In genomic region chr3:20038679-20039078, GRCh38 we compare ENCODE assay signal across 11 cellular contexts. TPM values are rescaled to one million over a fixed set of nuclear protein-coding genes. Genes with fewer than 3 reads are reported as not detected.
DNase-seq lines count a peak whose midpoint lies in the region; ATAC-seq and TF ChIP-seq lines count a peak whose summit lies in the region.
"Had no signal": no experiment of that assay in that cellular context is flagged by ENCODE, and none has a peak within 500 bp of the region (broad histone marks: within the 10 kb centered on the region; RNA-seq: fewer than 3 reads in every experiment).

No MANE protein-coding gene starts in this region.

- H3K9me3 Mint-ChIP-seq in activated CD4-positive, alpha-beta T cell treated with anti-CD3 and anti-CD28 coated beads, Interleukin-2, amount 10 ng/mL, durations not matched to agents 7 days and 5 days = no peaks in the 10 kb centered on the region
- H3K9me3 Mint-ChIP-seq in activated naive CD8-positive, alpha-beta T cell (ENCODE audit: low read depth) = no peaks in the 10 kb centered on the region

- peak overlapping the region; percentile 70 to 71 for H3K9ac ChIP-seq in liver (ENCODE audit: low read depth in 1 of 2, low read length in 2 of 2)

- peak overlapping the region in 2 of 3 donors; percentile 83 to 98 for H3K4me3 ChIP-seq in liver (ENCODE audit: low read depth in 1 of 3, low read length in 3 of 3)

- no peak for TF ChIP-seq RAD21 in liver (IDR thresholded peaks at IDR 0.05)

- H3K4me1 Mint-ChIP-seq in activated CD4-positive, alpha-beta T cell treated with anti-CD3 and anti-CD28 coated beads, Interleukin-2, amount 10 ng/mL, durations not matched to agents 7 days and 5 days = peaks cover 38% of the 10 kb centered on the region
- H3K4me1 Mint-ChIP-seq in activated naive CD8-positive, alpha-beta T cell (ENCODE audit: low read depth) = peaks cover 45% of the 10 kb centered on the region

- H3K36me3 Mint-ChIP-seq in activated CD4-positive, alpha-beta T cell treated with anti-CD3 and anti-CD28 coated beads, Interleukin-2, amount 10 ng/mL, durations not matched to agents 7 days and 5 days (ENCODE audit: low read depth) = peaks cover 13% of the 10 kb centered on the region
- H3K36me3 Mint-ChIP-seq in activated naive CD8-positive, alpha-beta T cell = no peaks in the 10 kb centered on the region

- peak overlapping the region; percentile 89 for H3K4me3 Mint-ChIP-seq in activated CD4-positive, alpha-beta T cell treated with anti-CD3 and anti-CD28 coated beads, Interleukin-2, amount 10 ng/mL, durations not matched to agents 7 days and 5 days
- peak overlapping the region; percentile 90 for H3K4me3 Mint-ChIP-seq in activated naive CD8-positive, alpha-beta T cell

- H3K4me1 ChIP-seq in liver (ENCODE audit: control insufficient read depth in 4 of 4, insufficient read depth in 4 of 4, low read length in 3 of 4) = peaks cover 6 to 42% (median 33%) of the 10 kb centered on the region in 4 donors

- CTCF ChIA-PET in activated CD4-positive, alpha-beta T cell treated with anti-CD3 and anti-CD28 coated beads, Interleukin-2, amount 10 ng/mL, durations not matched to agents 7 days and 5 days (lab: Charles Lee) = interaction anchor here (0.7 kb wide), 1 partner anchor 149 kb away, joined by 3 read pairs; no protein-coding TSS in a partner anchor

- no peak for TF ChIP-seq CTCF in liver (IDR thresholded peaks at IDR 0.05; ENCODE audit: low read depth, low read length, missing input control)

- no peaks in the 10 kb centered on the region for H3K27me3 Mint-ChIP-seq in activated CD4-positive, alpha-beta T cell treated with anti-CD3 and anti-CD28 coated beads, Interleukin-2, amount 10 ng/mL, durations not matched to agents 7 days and 5 days
- no peaks in the 10 kb centered on the region for H3K27me3 Mint-ChIP-seq in activated naive CD8-positive, alpha-beta T cell

- no peaks in the 10 kb centered on the region for H3K9me3 ChIP-seq in liver (ENCODE audit: control insufficient read depth in 4 of 4, low read length in 3 of 4)

- H3K27ac Mint-ChIP-seq in activated CD4-positive, alpha-beta T cell treated with anti-CD3 and anti-CD28 coated beads, Interleukin-2, amount 10 ng/mL, durations not matched to agents 7 days and 5 days = peak overlapping the region; percentile 97
- H3K27ac Mint-ChIP-seq in activated naive CD8-positive, alpha-beta T cell = peak overlapping the region; percentile 89

- DNase-seq in activated CD4-positive, alpha-beta T cell treated with anti-CD3 and anti-CD28 coated beads, Interleukin-2, amount 10 ng/mL, durations not matched to agents 7 days and 5 days = no peak
- DNase-seq in activated CD4-positive, alpha-beta T cell treated with anti-CD3 and anti-CD28 coated beads for 1 hour = no peak
- no peak for DNase-seq in DMS53 (lab: John Stamatoyannopoulos, UW)
- DNase-seq: NCI-H226 had no signal

- TF ChIP-seq POLR2A in GM18505 (IDR thresholded peaks at IDR 0.05; ENCODE audit: borderline replicate concordance, extremely low read depth, insufficient read depth, insufficient read length) = no peak

- WGBS in liver = 29% methylated on average over 6 of the region's 6 CpGs

- H3K27me3 ChIP-seq in liver (ENCODE audit: control insufficient read depth in 4 of 4, insufficient read depth in 4 of 4, low read length in 3 of 4) = no peaks in the 10 kb centered on the region

- H3K27ac ChIP-seq in liver (ENCODE audit: low read depth in 1 of 2, low read length in 2 of 2) = peak overlapping the region; percentile 92 to 95
- peak overlapping the region; percentile 70 for H3K27ac ChIP-seq in temporal lobe (ENCODE audit: low read depth, low read length)

- POLR2A ChIA-PET in activated CD4-positive, alpha-beta T cell treated with anti-CD3 and anti-CD28 coated beads, Interleukin-2, amount 10 ng/mL, durations not matched to agents 7 days and 5 days (lab: Charles Lee) = interaction anchor here (0.8 kb wide), 1 partner anchor 14 kb away, joined by 3 read pairs; no protein-coding TSS in a partner anchor

- ATAC-seq in HG03135 (IDR thresholded peaks at IDR 0.05; ENCODE audit: unreplicated experiment) = no peak
- ATAC-seq in GM18505 (IDR thresholded peaks at IDR 0.05; ENCODE audit: unreplicated experiment) = no peak

- no peaks in the 10 kb centered on the region for H3K36me3 ChIP-seq in liver (ENCODE audit: control insufficient read depth in 4 of 4, insufficient read depth in 3 of 4, low read depth in 1 of 4, low read length in 3 of 4)

TF ChIP-seq in liver, 16 proteins besides CTCF, POLR2A, EP300 and RAD21:
- TF ChIP-seq FOXA2 (IDR thresholded peaks at IDR 0.05) (no peak), HNF4A (conservative IDR thresholded peaks at IDR 0.05) (peak in 1 of 2 donors; percentile 18)

RNA-seq across cellular contexts. Expression of gene KAT2B, which starts 1.6 kb away (rescaled TPM):
- 10 to 100 TPM; 84.5 to 91.3 TPM for total RNA-seq in activated CD4-positive, alpha-beta T cell treated with anti-CD3 and anti-CD28 coated beads, Interleukin-2, amount 10 ng/mL, durations not matched to agents 7 days and 5 days
- total RNA-seq in liver = 10 to 100 TPM; 20.6 to 58.5 TPM
- polyA plus RNA-seq in liver = 10 to 100 TPM in 1 of 2 donors, 1 to 10 TPM in 1; 7.5 to 12.0 TPM
- 14.5 TPM for total RNA-seq in temporal lobe

RNA-seq across cellular contexts. Expression of gene PP2D1, which starts 26.6 kb away (rescaled TPM):
- total RNA-seq in activated CD4-positive, alpha-beta T cell treated with anti-CD3 and anti-CD28 coated beads, Interleukin-2, amount 10 ng/mL, durations not matched to agents 7 days and 5 days = not detected
- not detected for total RNA-seq in liver
- polyA plus RNA-seq in liver = under 1 TPM in 1 of 2 donors, not detected in 1; 0.31 TPM
- not detected for total RNA-seq in temporal lobe
- total RNA-seq: pulmonary artery endothelial cell had no signal
- polyA plus RNA-seq: adipose tissue had no signal
